19 cellular contexts compared by ENCODE assay signal in the genomic region with DNA sequence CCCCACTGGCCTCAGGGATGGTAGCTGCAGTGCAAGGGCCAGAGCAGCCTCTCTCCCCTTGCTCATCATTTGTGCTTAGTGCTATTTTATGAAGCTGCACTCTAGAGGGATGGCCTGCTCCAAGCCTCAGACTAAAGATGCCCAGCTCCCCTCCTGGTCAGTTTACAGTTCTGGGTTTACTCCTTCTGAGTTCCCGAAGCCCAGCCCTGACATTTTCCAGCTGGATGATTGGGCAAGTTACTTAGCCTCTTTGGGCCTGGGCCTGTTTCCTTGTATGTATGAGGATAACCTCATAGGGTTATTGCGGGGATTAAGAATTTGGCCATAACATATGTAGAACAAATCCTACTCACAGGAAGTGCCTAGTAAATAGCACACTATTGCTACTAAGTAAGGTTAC. TPM values are rescaled to one million over a fixed set of nuclear protein-coding genes. Genes with fewer than 3 reads are reported as not detected.
DNase-seq lines count a peak whose midpoint lies in the region; ATAC-seq and TF ChIP-seq lines count a peak whose summit lies in the region.
"Had no signal": no experiment of that assay in that cellular context is flagged by ENCODE, and none has a peak within 500 bp of the region (broad histone marks: within the 10 kb centered on the region; RNA-seq: fewer than 3 reads in every experiment).

No MANE protein-coding gene starts in this region.

- TF ChIP-seq CTCF in body of pancreas (IDR thresholded peaks at IDR 0.05): no peak
- no peak for TF ChIP-seq CTCF in foreskin fibroblast (IDR thresholded peaks at IDR 0.05; ENCODE audit: low read depth, low read length)
- no peak for TF ChIP-seq CTCF in liver (IDR thresholded peaks at IDR 0.05; ENCODE audit: low read depth, low read length, missing input control)
- no peak for TF ChIP-seq CTCF in uterus (IDR thresholded peaks at IDR 0.05)

- DNase-seq in body of pancreas (peak in 1 of 4 donors; percentile 41), foreskin fibroblast (peak; percentile 20 to 58), uterus (peak; percentile 67 to 69), AG08396 (ENCODE audit: low spot score) (no peak), GM19240 (ENCODE audit: insufficient read length, low spot score) (no peak)
- DNase-seq in activated effector memory CD4-positive, alpha-beta T cell treated with anti-CD3 and anti-CD28 coated beads, Interleukin-2, amount 50 U/mL, for 16 hours: no peak
- DNase-seq: Calu3; central memory CD4-positive, alpha-beta T cell; effector CD8-positive, alpha-beta T cell; GM23248; Kasumi-1; kidney glomerular epithelial cell; NCI-H1092; NCI-H524; testis had no signal

- H3K27ac ChIP-seq in body of pancreas (no peak overlapping the region), liver (ENCODE audit: low read depth in 1 of 2, low read length in 2 of 2) (no peak overlapping the region), uterus (peak overlapping the region; percentile 38 to 43)
- H3K27ac ChIP-seq: BLaER1, GM23248, RWPE1 had no signal

- no peaks in the 10 kb centered on the region for H3K9me3 ChIP-seq in body of pancreas
- no peaks in the 10 kb centered on the region for H3K9me3 ChIP-seq in liver (ENCODE audit: control insufficient read depth in 4 of 4, low read length in 3 of 4)
- H3K9me3 ChIP-seq in uterus: no peaks in the 10 kb centered on the region
- H3K9me3 ChIP-seq: BLaER1, testis had no signal

- H3K9ac ChIP-seq in liver (ENCODE audit: low read depth in 1 of 2, low read length in 2 of 2): no peak overlapping the region
- H3K9ac ChIP-seq: BLaER1, GM23248 had no signal

- intact Hi-C loops in body of pancreas (cut with DNase I) (no loop called here), uterus (cut with DNase I; ENCODE audit: low total_unique reads) (no loop called here)

- no peaks in the 10 kb centered on the region for H3K27me3 ChIP-seq in body of pancreas
- H3K27me3 ChIP-seq in liver (ENCODE audit: control insufficient read depth in 4 of 4, insufficient read depth in 4 of 4, low read length in 3 of 4): no peaks in the 10 kb centered on the region
- H3K27me3 ChIP-seq in uterus: no peaks in the 10 kb centered on the region
- H3K27me3 ChIP-seq: BLaER1, testis had no signal

- no peaks in the 10 kb centered on the region for H3K36me3 ChIP-seq in body of pancreas (replicated peaks in 1 of 2; ENCODE audit: insufficient read depth in 1 of 2, low read depth in 2 of 2)
- H3K36me3 ChIP-seq in liver (ENCODE audit: control insufficient read depth in 4 of 4, insufficient read depth in 3 of 4, low read depth in 1 of 4, low read length in 3 of 4): peaks cover 0 to 4% (median 1%) of the 10 kb centered on the region in 4 donors
- no peaks in the 10 kb centered on the region for H3K36me3 ChIP-seq in uterus

- TF ChIP-seq RAD21 in liver (IDR thresholded peaks at IDR 0.05): no peak

- WGBS in body of pancreas, 2 donors: 83 to 90% methylated on average over 1 to 2 of the region's 2 CpGs
- WGBS in liver: 88% methylated on average over 2 of the region's 2 CpGs

- H3K4me3 ChIP-seq in body of pancreas (no peak overlapping the region), foreskin fibroblast (ENCODE audit: low read depth in 1 of 2, low read length in 2 of 2) (no peak overlapping the region), liver (ENCODE audit: low read depth in 1 of 3, low read length in 3 of 3) (no peak overlapping the region), uterus (no peak overlapping the region)
- H3K4me3 ChIP-seq: BLaER1, GM23248, testis had no signal

- TF ChIP-seq POLR2A in body of pancreas (IDR thresholded peaks at IDR 0.05) (no peak), uterus (IDR thresholded peaks at IDR 0.05) (no peak)

- H3K4me1 ChIP-seq in body of pancreas: no peaks in the 10 kb centered on the region
- H3K4me1 ChIP-seq in liver (ENCODE audit: control insufficient read depth in 4 of 4, insufficient read depth in 4 of 4, low read length in 3 of 4): peaks cover 0 to 8% (median 1%) of the 10 kb centered on the region in 4 donors
- H3K4me1 ChIP-seq in uterus: no peaks in the 10 kb centered on the region
- H3K4me1 ChIP-seq: BLaER1 had no signal

- peak; percentile 27 for ATAC-seq in body of pancreas

TF ChIP-seq in liver, 16 proteins besides CTCF, POLR2A, EP300 and RAD21:
- no peak for TF ChIP-seq RXRA (IDR thresholded peaks at IDR 0.05)
- TF ChIP-seq NR2F2 (IDR thresholded peaks at IDR 0.05): peak; percentile 71

RNA-seq across cellular contexts. Expression of a gene that starts 31.8 kb away (rescaled TPM):
- total RNA-seq in body of pancreas (under 1 TPM in 1 of 2 donors, not detected in 1; 0.26 TPM), liver (under 1 TPM in 1 of 2 donors, not detected in 1; 0.17 TPM), uterus (10 to 100 TPM in 1 of 4 donors, 1 to 10 TPM in 1, under 1 TPM in 2; 0.29 to 53.0 (median 2.4) TPM)
- under 1 TPM; 0.05 to 0.79 TPM for polyA plus RNA-seq in liver
- total RNA-seq: activated T-helper 2 cell treated with anti-CD3 and anti-CD28 coated beads, Interferon-gamma antibody, Interleukin-2, Interleukin-4, amounts not matched to agents 10 μg/mL and 5 μg/mL and 100 μg/mL, durations not matched to agents 14 hours and 24 hours and 36 hours; Calu3; GM23248 had no signal
- polyA plus RNA-seq: GM23248 had no signal

RNA-seq across cellular contexts. Expression of a gene that starts 57.8 kb away (rescaled TPM):
- 10 to 100 TPM; 11.9 to 50.1 TPM for total RNA-seq in body of pancreas
- 10 to 100 TPM in 1 of 2 donors, 1 to 10 TPM in 1; 1.5 to 19.8 TPM for total RNA-seq in liver
- polyA plus RNA-seq in liver: 10 to 100 TPM in 1 of 2 donors, 1 to 10 TPM in 1; 7.0 to 32.4 TPM
- 10 to 100 TPM in 2 of 4 donors, 1 to 10 TPM in 2; 7.4 to 30.5 (median 10.2) TPM for total RNA-seq in uterus

Comparison
In these comparisons a context has a peak if more than half of its experiments do, and no peak if none do; other contexts are left out.
1. DNase-seq: peak in foreskin fibroblast (2 of 2) and uterus (2 of 2); none in activated effector memory CD4-positive, alpha-beta T cell treated with anti-CD3 and anti-CD28 coated beads, Interleukin-2, amount 50 U/mL, for 16 hours (single experiment), AG08396 (single experiment) and GM19240 (single experiment).
2. H3K27ac ChIP-seq: peak in uterus (2 of 2); none in body of pancreas (0 of 4) and liver (0 of 2).